In the genomic region with DNA sequence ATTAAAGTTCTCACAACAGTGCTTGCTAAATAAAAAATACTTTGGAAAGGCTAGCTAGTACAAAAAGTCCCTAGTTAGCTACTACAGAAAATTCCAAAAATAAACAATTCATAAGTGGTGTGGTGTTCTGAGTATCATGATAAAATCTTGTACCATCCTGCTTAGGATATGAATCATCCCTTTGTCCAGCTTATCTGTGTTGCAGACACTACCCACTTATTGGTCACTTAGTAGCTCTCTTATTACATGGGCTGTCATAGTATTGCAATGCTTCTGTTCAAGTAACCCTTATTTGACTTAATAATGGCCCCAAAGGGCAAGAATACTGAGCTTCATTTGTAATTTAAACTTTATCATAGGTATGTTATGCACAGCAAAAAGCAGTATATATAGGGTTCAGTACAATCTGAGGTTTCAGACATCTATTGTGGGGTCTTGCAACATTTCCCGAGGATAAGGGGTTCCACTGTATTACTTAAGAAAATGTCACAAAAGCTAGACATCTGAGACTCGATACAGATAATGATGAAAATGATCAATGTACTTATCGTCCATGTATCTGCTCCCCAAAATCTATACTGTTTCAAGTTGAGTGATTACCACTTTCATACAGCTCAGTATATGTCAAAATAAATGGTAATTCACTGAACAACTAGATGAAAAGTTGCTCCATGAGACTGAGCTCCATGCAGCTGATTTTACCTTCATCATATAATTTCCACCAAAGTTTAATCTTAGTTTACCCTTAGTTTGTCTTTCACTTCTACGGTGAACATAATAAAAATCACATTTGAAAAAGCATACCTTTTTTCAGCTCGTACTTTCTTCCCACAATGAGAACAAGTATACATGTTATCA, we compare ENCODE assay signal across 14 cellular contexts.
DNase-seq lines count a peak whose midpoint lies in the region; ATAC-seq and TF ChIP-seq lines count a peak whose summit lies in the region.
"Had no signal": no experiment of that assay in that cellular context is flagged by ENCODE, and none has a peak within 500 bp of the region (broad histone marks: within the 10 kb centered on the region; RNA-seq: fewer than 3 reads in every experiment).

No MANE protein-coding gene starts in this region.

- POLR2A ChIA-PET in T-cell (lab: Charles Lee) = interaction anchor here (0.6 to 0.7 kb wide), 3 partner anchors 16 to 507 kb away, joined by 3 to 6 read pairs (median 4); no protein-coding TSS in a partner anchor

- H3K36me3 ChIP-seq in esophagus muscularis mucosa = peaks cover 23 to 66% (median 53%) of the 10 kb centered on the region in 4 donors

- peak; percentile 57 for DNase-seq in Daoy (ENCODE audit: low read depth)
- DNase-seq in NB4 (ENCODE audit: low read depth) = peak; percentile 26
- peak; percentile 58 for DNase-seq in dedifferentiated amniotic fluid mesenchymal stem cell (ENCODE audit: extremely low spot score)
- DNase-seq in myocyte (ENCODE audit: low read depth) = peak; percentile 72
- no peak for DNase-seq in activated CD4-positive, alpha-beta T cell treated with anti-CD3 and anti-CD28 coated beads for 4 hours
- no peak for DNase-seq in NCI-H446 (lab: John Stamatoyannopoulos, UW)
- no peak for DNase-seq in T-cell
- no peak for DNase-seq in esophagus muscularis mucosa (ENCODE audit: extremely low spot score)
- DNase-seq: activated naive CD4-positive, alpha-beta T cell treated with anti-CD3 and anti-CD28 coated beads, Interleukin-2, amount 10 ng/mL, durations not matched to agents 7 days and 5 days; effector memory CD8-positive, alpha-beta T cell; left colon; NCI-H1436 had no signal

- peaks cover 48% of the 10 kb centered on the region for H3K36me3 Mint-ChIP-seq in T-cell

- no peaks in the 10 kb centered on the region for H3K4me1 ChIP-seq in esophagus muscularis mucosa
- H3K4me1 ChIP-seq: tibial nerve had no signal

- no peak for TF ChIP-seq EP300 in esophagus muscularis mucosa (IDR thresholded peaks at IDR 0.05)

- WGBS in esophagus muscularis mucosa = 91% methylated on average over 5 of the region's 5 CpGs

- H3K4me3 ChIP-seq in NB4 (ENCODE audit: low read depth, low read length) = no peak overlapping the region
- no peak overlapping the region for H3K4me3 ChIP-seq in esophagus muscularis mucosa
- H3K4me3 ChIP-seq: HAP-1, tibial nerve had no signal

- H3K9me3 ChIP-seq in esophagus muscularis mucosa = no peaks in the 10 kb centered on the region
- H3K9me3 ChIP-seq: HAP-1, tibial nerve had no signal

- no peak overlapping the region for H3K4me3 Mint-ChIP-seq in T-cell
- H3K4me3 Mint-ChIP-seq: activated naive CD4-positive, alpha-beta T cell treated with anti-CD3 and anti-CD28 coated beads, Interleukin-2, amount 10 ng/mL, durations not matched to agents 7 days and 5 days; effector memory CD8-positive, alpha-beta T cell had no signal

- TF ChIP-seq CTCF in NB4 (IDR thresholded peaks at IDR 0.05; ENCODE audit: low read depth, low read length) = no peak
- TF ChIP-seq CTCF in esophagus muscularis mucosa (IDR thresholded peaks at IDR 0.05) = no peak

- H3K27ac ChIP-seq in esophagus muscularis mucosa (replicated peaks in 1 of 4) = no peak overlapping the region
- H3K27ac ChIP-seq: tibial nerve had no signal

- no peaks in the 10 kb centered on the region for H3K27me3 ChIP-seq in esophagus muscularis mucosa
- H3K27me3 ChIP-seq: tibial nerve had no signal

- no peaks in the 10 kb centered on the region for H3K9me3 Mint-ChIP-seq in T-cell
- H3K9me3 Mint-ChIP-seq: activated naive CD4-positive, alpha-beta T cell treated with anti-CD3 and anti-CD28 coated beads, Interleukin-2, amount 10 ng/mL, durations not matched to agents 7 days and 5 days; effector memory CD8-positive, alpha-beta T cell had no signal

- ATAC-seq in T-cell (replicated peaks in 1 of 4) = no peak
- ATAC-seq: effector memory CD8-positive, alpha-beta T cell; left colon had no signal

- no peaks in the 10 kb centered on the region for H3K27me3 Mint-ChIP-seq in T-cell
- H3K27me3 Mint-ChIP-seq: activated naive CD4-positive, alpha-beta T cell treated with anti-CD3 and anti-CD28 coated beads, Interleukin-2, amount 10 ng/mL, durations not matched to agents 7 days and 5 days; effector memory CD8-positive, alpha-beta T cell had no signal

- TF ChIP-seq POLR2A in NB4 (IDR thresholded peaks at IDR 0.05; ENCODE audit: extremely low read depth, insufficient read length) (no peak), esophagus muscularis mucosa (IDR thresholded peaks at IDR 0.05; ENCODE audit: low read depth) (no peak)

- intact Hi-C loops in esophagus muscularis mucosa (cut with DNase I) = no loop called here

- H3K27ac Mint-ChIP-seq in T-cell = no peak overlapping the region
- H3K27ac Mint-ChIP-seq: activated naive CD4-positive, alpha-beta T cell treated with anti-CD3 and anti-CD28 coated beads, Interleukin-2, amount 10 ng/mL, durations not matched to agents 7 days and 5 days; effector memory CD8-positive, alpha-beta T cell had no signal

- CTCF ChIA-PET in T-cell (lab: Charles Lee) = no interaction called here

- peaks cover 0 to 2% (median 0%) of the 10 kb centered on the region in 3 donors for H3K4me1 Mint-ChIP-seq in T-cell
- H3K4me1 Mint-ChIP-seq: activated naive CD4-positive, alpha-beta T cell treated with anti-CD3 and anti-CD28 coated beads, Interleukin-2, amount 10 ng/mL, durations not matched to agents 7 days and 5 days had no signal

Comparison
In these comparisons a context has a peak if more than half of its experiments do, and no peak if none do; other contexts are left out.
1. DNase-seq: peak in Daoy (single experiment), NB4 (single experiment), dedifferentiated amniotic fluid mesenchymal stem cell (single experiment) and myocyte (single experiment); none in activated CD4-positive, alpha-beta T cell treated with anti-CD3 and anti-CD28 coated beads for 4 hours (0 of 2), NCI-H446 (0 of 2), T-cell (0 of 34) and esophagus muscularis mucosa (single experiment).